Comparison of ENCODE assay signal across 10 cellular contexts in the genomic region with DNA sequence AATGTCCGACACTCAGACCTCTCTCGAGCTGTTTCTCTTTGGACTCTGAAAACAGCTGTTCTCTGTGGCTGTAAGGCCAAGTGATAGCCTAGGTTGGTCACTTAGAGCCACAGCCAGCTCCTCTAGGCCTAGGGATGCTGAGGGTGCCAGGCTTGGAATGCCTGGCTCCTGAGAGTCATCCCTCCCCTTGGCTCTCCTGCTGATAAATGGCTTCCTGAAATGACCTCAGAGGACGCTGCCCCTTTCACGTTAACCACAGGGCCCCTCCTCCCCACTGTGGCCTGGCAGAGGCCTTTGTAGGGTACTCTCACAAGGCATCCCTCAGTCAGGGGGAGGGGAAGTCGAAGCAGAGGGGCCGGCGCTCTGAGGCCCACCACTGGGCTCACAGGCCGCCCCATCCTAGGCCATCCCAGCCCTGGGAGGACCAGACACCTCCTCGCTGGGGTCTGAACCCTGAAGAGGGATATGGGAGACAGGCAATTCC. TPM values are rescaled to one million over a fixed set of nuclear protein-coding genes. Genes with fewer than 3 reads are reported as not detected.
DNase-seq lines count a peak whose midpoint lies in the region; ATAC-seq and TF ChIP-seq lines count a peak whose summit lies in the region.
"Had no signal": no experiment of that assay in that cellular context is flagged by ENCODE, and none has a peak within 500 bp of the region (broad histone marks: within the 10 kb centered on the region; RNA-seq: fewer than 3 reads in every experiment).

No MANE protein-coding gene starts in this region.

- H3K27ac ChIP-seq in mammary epithelial cell (ENCODE audit: insufficient read depth, low read depth, low read length) (peak overlapping the region; percentile 33), lung (ENCODE audit: low read depth in 1 of 2, low read length in 1 of 2) (peak overlapping the region in 1 of 2 donors; percentile 89), thyroid gland (peak overlapping the region; percentile 91 to 98 (median 93))

- 55% methylated on average over 8 of the region's 9 CpGs for WGBS in mammary epithelial cell (ENCODE audit: low coverage, missing lambda C conversion rate)
- WGBS in lung, 2 donors: 55 to 75% methylated on average over 9 of the region's 9 CpGs
- WGBS in thyroid gland, 2 donors: 73 to 85% methylated on average over 7 to 8 of the region's 9 CpGs

- in situ Hi-C loops in mammary epithelial cell (cut with MboI; ENCODE audit: low sequenced_read_pairs in 2 of 2): no loop called here
- in situ Hi-C loops in KBM-7 (cut with MboI; ENCODE audit: low pct_unique_long_range_greater_than_20kb, low sequenced_read_pairs): no loop called here

- no peak overlapping the region for H3K9ac ChIP-seq in mammary epithelial cell (ENCODE audit: insufficient read depth, low read length)

- H3K4me1 ChIP-seq in mammary epithelial cell (ENCODE audit: insufficient read depth, low read length): peaks cover 17% of the 10 kb centered on the region
- H3K4me1 ChIP-seq in lung (ENCODE audit: control insufficient read depth in 2 of 2, insufficient read depth in 2 of 2, low read length in 2 of 2): peaks cover 0 to 17% of the 10 kb centered on the region in 2 donors
- H3K4me1 ChIP-seq in thyroid gland: peaks cover 35 to 48% of the 10 kb centered on the region in 2 donors

- H3K4me2 ChIP-seq in mammary epithelial cell (ENCODE audit: insufficient read depth, low read depth, low read length): peak overlapping the region; percentile 59

- peaks cover 6% of the 10 kb centered on the region for H3K36me3 ChIP-seq in mammary epithelial cell (ENCODE audit: insufficient read depth, low read length)
- peaks cover 23 to 52% of the 10 kb centered on the region in 2 donors for H3K36me3 ChIP-seq in lung (ENCODE audit: control insufficient read depth in 2 of 2, insufficient read depth in 2 of 2, low read length in 2 of 2)
- H3K36me3 ChIP-seq in thyroid gland: peaks cover 29 to 36% of the 10 kb centered on the region in 2 donors

- ATAC-seq in lung (ENCODE audit: insufficient read depth, low FRiP score) (no peak), GM21390 (IDR thresholded peaks at IDR 0.05; ENCODE audit: unreplicated experiment) (no peak), HG02852 (IDR thresholded peaks at IDR 0.05; ENCODE audit: unreplicated experiment) (no peak)
- ATAC-seq: activated naive CD8-positive, alpha-beta T cell treated with anti-CD3 and anti-CD28 coated beads, Interleukin-2, amount 50 U/mL, for 24 hours had no signal

- TF ChIP-seq POLR2A in thyroid gland (IDR thresholded peaks at IDR 0.05): no peak

- TF ChIP-seq CTCF in mammary epithelial cell (conservative IDR thresholded peaks at IDR 0.05 in 1 of 2, IDR thresholded peaks at IDR 0.05 in 1 of 2; ENCODE audit: extremely low read depth in 1 of 2, insufficient read depth in 1 of 2, low read depth in 1 of 2, low read length in 2 of 2): no peak
- TF ChIP-seq CTCF in lung (IDR thresholded peaks at IDR 0.05; ENCODE audit: control extremely low read depth, extremely low read depth): no peak
- TF ChIP-seq CTCF in thyroid gland (IDR thresholded peaks at IDR 0.05): peak in 1 of 6 experiments; percentile 5

- BruUV-seq in mammary epithelial cell (replicated peaks; lab: Mats Ljungman, UMichigan): no TSS peak

- H3K79me2 ChIP-seq in mammary epithelial cell (ENCODE audit: insufficient read depth, low read length): no peaks in the 10 kb centered on the region

- H3K9me3 ChIP-seq in mammary epithelial cell (replicated peaks; ENCODE audit: insufficient read depth, low read length) (no peaks in the 10 kb centered on the region), lung (ENCODE audit: control insufficient read depth in 2 of 2, insufficient read depth in 1 of 2, low read length in 1 of 2) (no peaks in the 10 kb centered on the region), thyroid gland (no peaks in the 10 kb centered on the region)

- H2AFZ ChIP-seq in mammary epithelial cell (ENCODE audit: low read depth, low read length): peak overlapping the region; percentile 67

- intact Hi-C loops in mammary epithelial cell (cut with micrococcal nuclease) (no loop called here), thyroid gland (cut with DNase I) (no loop called here)

- dilution Hi-C loops in mammary epithelial cell (cut with HindIII; ENCODE audit: low sequenced_read_pairs): no loop called here

- CTCF ChIA-PET in mammary epithelial cell (lab: Charles Lee; ENCODE audit: low non-redundant PET): no interaction called here

- H3K4me3 ChIP-seq in mammary epithelial cell (replicated peaks in 1 of 3; ENCODE audit: insufficient read depth in 1 of 3, low read depth in 2 of 3, low read length in 3 of 3): no peak overlapping the region
- no peak overlapping the region for H3K4me3 ChIP-seq in lung
- H3K4me3 ChIP-seq in thyroid gland (replicated peaks in 1 of 3): no peak overlapping the region

- H4K20me1 ChIP-seq in mammary epithelial cell (ENCODE audit: insufficient read depth, low read length): no peaks in the 10 kb centered on the region

- DNase-seq in M059J (ENCODE audit: low read depth): peak; percentile 27
- DNase-seq in mammary epithelial cell: no peak
- DNase-seq in lung (ENCODE audit: low spot score): peak; percentile 27
- no peak for DNase-seq in thyroid gland
- no peak for DNase-seq in NCI-H82 (lab: John Stamatoyannopoulos, UW)
- DNase-seq in KBM-7: no peak
- DNase-seq: activated naive CD8-positive, alpha-beta T cell treated with anti-CD3 and anti-CD28 coated beads, Interleukin-2, amount 50 U/mL, for 24 hours; NCI-H774 had no signal

- H3K27me3 ChIP-seq in mammary epithelial cell (ENCODE audit: insufficient read depth, low read length) (no peaks in the 10 kb centered on the region), lung (ENCODE audit: control insufficient read depth, insufficient read depth) (no peaks in the 10 kb centered on the region), thyroid gland (no peaks in the 10 kb centered on the region)

RNA-seq across cellular contexts. Expression of a gene that starts 51.0 kb away (rescaled TPM):
- total RNA-seq in M059J (2014; rRNA removed; shearing (Covaris generic)): 41.2 and 64.6 TPM in 2 replicates
- total RNA-seq in mammary epithelial cell: 10 to 100 TPM; 46.5 to 60.8 TPM
- polyA plus RNA-seq in mammary epithelial cell: 24.9 TPM
- 10.3 TPM for polyA minus RNA-seq in mammary epithelial cell
- 10 to 100 TPM; 42.0 to 42.9 TPM for total RNA-seq in lung
- polyA plus RNA-seq in lung: 10 to 100 TPM; 25.8 to 42.7 TPM
- 100 to 1,000 TPM in 2 of 4 donors, 10 to 100 TPM in 2; 82.3 to 106 (median 94.2) TPM for total RNA-seq in thyroid gland

Comparison
In these comparisons a context has a peak if more than half of its experiments do, and no peak if none do; other contexts are left out.
1. DNase-seq: peak in M059J (single experiment) and lung (single experiment); none in mammary epithelial cell (single experiment), thyroid gland (0 of 2), NCI-H82 (single experiment) and KBM-7 (single experiment).